ENCODE assay signal across 16 cellular contexts in the genomic region with DNA sequence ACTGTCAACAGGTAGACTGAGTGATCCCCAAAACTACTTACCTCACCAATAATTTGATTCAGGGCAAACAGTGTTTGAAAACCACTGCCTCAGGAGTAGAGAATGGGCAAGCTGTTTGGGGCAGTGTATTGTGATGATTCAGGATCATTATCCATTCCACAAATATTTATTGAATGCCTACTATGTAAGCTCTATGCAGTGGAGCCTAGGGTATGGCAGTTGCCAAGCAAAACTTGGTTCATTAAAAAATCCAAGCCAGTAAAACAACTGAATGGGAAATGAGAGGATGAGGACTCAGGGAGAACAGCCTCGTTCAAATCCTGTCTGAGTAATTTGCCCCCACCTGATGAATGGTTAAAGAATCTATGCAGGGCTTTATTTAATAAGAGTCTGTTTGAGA.
A peak's percentile ranks its signal among the peaks of the same experiment; 100 is the strongest.
DNase-seq lines count a peak whose midpoint lies in the region; ATAC-seq and TF ChIP-seq lines count a peak whose summit lies in the region.
"Had no signal": no experiment of that assay in that cellular context is flagged by ENCODE, and none has a peak within 500 bp of the region (broad histone marks: within the 10 kb centered on the region; RNA-seq: fewer than 3 reads in every experiment).

No MANE protein-coding gene starts in this region.

- no peaks in the 10 kb centered on the region for H3K9me3 Mint-ChIP-seq in T-helper 2 cell treated with Interferon-gamma antibody and Interleukin-4, amounts not matched to agents 5 μg/mL and 100 μg/mL, for 36 hours
- H3K9me3 Mint-ChIP-seq: activated CD4-positive, alpha-beta T cell treated with anti-CD3 and anti-CD28 coated beads, Interleukin-2, amount 10 ng/mL, durations not matched to agents 7 days and 5 days; natural killer cell; stimulated activated naive CD8-positive, alpha-beta T cell treated with anti-CD3 and anti-CD28 coated beads, Interleukin-15, Interleukin-2, amounts not matched to agents 100 ng/mL and 50 ng/mL, for 24 hours had no signal

- TF ChIP-seq CTCF in AG09319 (IDR thresholded peaks at IDR 0.05; ENCODE audit: low read depth, low read length) = no peak
- TF ChIP-seq CTCF in HEK293 (tag by site-specific recombination; IDR thresholded peaks at IDR 0.05) = no peak

- no peaks in the 10 kb centered on the region for H3K36me3 Mint-ChIP-seq in T-helper 2 cell treated with Interferon-gamma antibody and Interleukin-4, amounts not matched to agents 5 μg/mL and 100 μg/mL, for 36 hours (ENCODE audit: low read depth)
- H3K36me3 Mint-ChIP-seq: natural killer cell had no signal

- H3K4me1 ChIP-seq in HEK293 (ENCODE audit: control insufficient read depth, insufficient read depth, low read length) = peaks cover 38% of the 10 kb centered on the region
- H3K4me1 ChIP-seq in adipocyte (ENCODE audit: control insufficient read depth, insufficient read depth, low read length) = peaks cover 40% of the 10 kb centered on the region
- H3K4me1 ChIP-seq: prostate gland had no signal

- POLR2A ChIA-PET in HEK293 (lab: Yijun Ruan, JAX) = no interaction called here

- H3K36me3 ChIP-seq in HEK293 (ENCODE audit: control insufficient read depth in 2 of 2, insufficient read depth in 1 of 2, low read length in 2 of 2) (no peaks in the 10 kb centered on the region), adipocyte (ENCODE audit: control insufficient read depth, insufficient read depth, low read length, severe bottlenecking) (no peaks in the 10 kb centered on the region)
- H3K36me3 ChIP-seq: BLaER1, prostate gland had no signal

- no peaks in the 10 kb centered on the region for H3K27me3 ChIP-seq in adipocyte (replicated peaks; ENCODE audit: control insufficient read depth, insufficient read depth, low read length)
- H3K27me3 ChIP-seq: BLaER1 had no signal

- H3K27ac ChIP-seq in HEK293 (ENCODE audit: extremely low read depth, low read depth, low read length) = no peak overlapping the region
- H3K27ac ChIP-seq: prostate gland had no signal

- H3K9me3 ChIP-seq in HEK293 (ENCODE audit: control insufficient read depth, insufficient read depth, low read depth, low read length) (no peaks in the 10 kb centered on the region), adipocyte (ENCODE audit: control insufficient read depth, low read length) (no peaks in the 10 kb centered on the region)
- H3K9me3 ChIP-seq: prostate gland had no signal

- no peak overlapping the region for H3K9ac ChIP-seq in adipocyte (ENCODE audit: low read length)
- H3K9ac ChIP-seq: BLaER1 had no signal

- H3K27ac Mint-ChIP-seq in T-helper 2 cell treated with Interferon-gamma antibody and Interleukin-4, amounts not matched to agents 5 μg/mL and 100 μg/mL, for 36 hours = no peak overlapping the region
- H3K27ac Mint-ChIP-seq: activated CD4-positive, alpha-beta T cell treated with anti-CD3 and anti-CD28 coated beads, Interleukin-2, amount 10 ng/mL, durations not matched to agents 7 days and 5 days; natural killer cell; stimulated activated naive CD8-positive, alpha-beta T cell treated with anti-CD3 and anti-CD28 coated beads, Interleukin-15, Interleukin-2, amounts not matched to agents 100 ng/mL and 50 ng/mL, for 24 hours had no signal

- CTCF ChIA-PET in HEK293 (lab: Yijun Ruan, JAX) = no interaction called here

- ATAC-seq in GM19035 (IDR thresholded peaks at IDR 0.05; ENCODE audit: unreplicated experiment) = no peak
- ATAC-seq: natural killer cell had no signal

- H3K4me1 Mint-ChIP-seq in T-helper 2 cell treated with Interferon-gamma antibody and Interleukin-4, amounts not matched to agents 5 μg/mL and 100 μg/mL, for 36 hours (ENCODE audit: low read depth) = peaks cover 2% of the 10 kb centered on the region

- H3K27me3 Mint-ChIP-seq in T-helper 2 cell treated with Interferon-gamma antibody and Interleukin-4, amounts not matched to agents 5 μg/mL and 100 μg/mL, for 36 hours (ENCODE audit: low read depth) = peaks cover 15% of the 10 kb centered on the region

- peak; percentile 15 for DNase-seq in AG09319 (ENCODE audit: extremely low read depth, low read depth)
- DNase-seq in adipocyte (ENCODE audit: low read depth) = peak; percentile 54
- peak; percentile 83 for DNase-seq in kidney tubule cell (ENCODE audit: low spot score)
- DNase-seq in anterior cingulate cortex (lab: John Stamatoyannopoulos, UW) = no peak
- no peak for DNase-seq in HuH-7.5 (ENCODE audit: low spot score)
- DNase-seq in T-helper 2 cell treated with Interferon-gamma antibody and Interleukin-4, amounts not matched to agents 5 μg/mL and 100 μg/mL, for 36 hours (ENCODE audit: low spot score) = no peak
- DNase-seq: activated CD4-positive, alpha-beta T cell treated with anti-CD3 and anti-CD28 coated beads, Interleukin-2, amount 10 ng/mL, durations not matched to agents 7 days and 5 days; activated naive CD4-positive, alpha-beta T cell treated with anti-CD3 and anti-CD28 coated beads, Interleukin-2, amount 50 U/mL, for 16 hours; effector CD4-positive, alpha-beta T cell; natural killer cell; NCI-H2227 treated with DMSO at 0.1 percent for 48 hours had no signal

- H3K4me3 ChIP-seq in HEK293 (ENCODE audit: low read depth, low read length) (no peak overlapping the region), adipocyte (ENCODE audit: low read length) (no peak overlapping the region)
- H3K4me3 ChIP-seq: BLaER1, prostate gland had no signal

- H3K4me3 Mint-ChIP-seq in T-helper 2 cell treated with Interferon-gamma antibody and Interleukin-4, amounts not matched to agents 5 μg/mL and 100 μg/mL, for 36 hours = no peak overlapping the region
- H3K4me3 Mint-ChIP-seq: activated CD4-positive, alpha-beta T cell treated with anti-CD3 and anti-CD28 coated beads, Interleukin-2, amount 10 ng/mL, durations not matched to agents 7 days and 5 days; natural killer cell; stimulated activated naive CD8-positive, alpha-beta T cell treated with anti-CD3 and anti-CD28 coated beads, Interleukin-15, Interleukin-2, amounts not matched to agents 100 ng/mL and 50 ng/mL, for 24 hours had no signal

TF ChIP-seq in HEK293, 187 proteins besides CTCF, POLR2A, EP300 and RAD21:
- TF ChIP-seq KLF7 (tag by site-specific recombination; IDR thresholded peaks at IDR 0.05; ENCODE audit: borderline replicate concordance) (no peak), ZNF76 (tag by site-specific recombination; IDR thresholded peaks at IDR 0.05; ENCODE audit: borderline replicate concordance, low read depth) (no peak), SCRT2 (tag by site-specific recombination; IDR thresholded peaks at IDR 0.05) (0 out of 2 replicates have a peak, but pooled peaks have one; percentile 29), ZNF473 (tag by site-specific recombination; IDR thresholded peaks at IDR 0.05) (no peak)
- TF ChIP-seq, protein P1, sequence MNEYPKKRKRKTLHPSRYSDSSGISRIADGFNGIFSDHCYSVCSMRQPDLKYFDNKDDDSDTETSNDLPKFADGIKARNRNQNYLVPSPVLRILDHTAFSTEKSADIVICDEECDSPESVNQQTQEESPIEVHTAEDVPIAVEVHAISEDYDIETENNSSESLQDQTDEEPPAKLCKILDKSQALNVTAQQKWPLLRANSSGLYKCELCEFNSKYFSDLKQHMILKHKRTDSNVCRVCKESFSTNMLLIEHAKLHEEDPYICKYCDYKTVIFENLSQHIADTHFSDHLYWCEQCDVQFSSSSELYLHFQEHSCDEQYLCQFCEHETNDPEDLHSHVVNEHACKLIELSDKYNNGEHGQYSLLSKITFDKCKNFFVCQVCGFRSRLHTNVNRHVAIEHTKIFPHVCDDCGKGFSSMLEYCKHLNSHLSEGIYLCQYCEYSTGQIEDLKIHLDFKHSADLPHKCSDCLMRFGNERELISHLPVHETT (tag by site-specific recombination; IDR thresholded peaks at IDR 0.05) = no peak

Comparison
In these comparisons a context has a peak if more than half of its experiments do, and no peak if none do; other contexts are left out.
1. DNase-seq: peak in AG09319 (single experiment), adipocyte (single experiment) and kidney tubule cell (single experiment); none in anterior cingulate cortex (0 of 58), HuH-7.5 (single experiment) and T-helper 2 cell treated with Interferon-gamma antibody and Interleukin-4, amounts not matched to agents 5 μg/mL and 100 μg/mL, for 36 hours (single experiment).